Comparison of ENCODE assay signal across 27 cellular contexts in genomic region chr7:8159595-8159994, GRCh38.
"Had no signal": no experiment of that assay in that cellular context is flagged by ENCODE, and none has a peak within 500 bp of the region (broad histone marks: within the 10 kb centered on the region; RNA-seq: fewer than 3 reads in every experiment).

No MANE protein-coding gene starts in this region.

- H3K27me3 ChIP-seq: stomach, suprapubic skin, testis, thyroid gland, tibial artery, tibial nerve, transverse colon, upper lobe of left lung, upper lobe of right lung, uterus, vagina had no signal

- H3K4me3 ChIP-seq: stomach, suprapubic skin, testis, thoracic aorta, thyroid gland, tibial artery, tibial nerve, transverse colon, upper lobe of left lung, upper lobe of right lung, uterus, vagina had no signal

- FAIRE-seq: urothelium cell line had no signal

- H3K4me1 ChIP-seq: stomach, suprapubic skin, testis, tibial artery, tibial nerve, transverse colon, upper lobe of left lung, upper lobe of right lung, uterus, vagina had no signal

- H3K36me3 ChIP-seq: suprapubic skin, thoracic aorta, thyroid gland, tibial artery, tibial nerve, transverse colon, upper lobe of right lung, uterus, vagina had no signal

- ATAC-seq: stimulated activated effector memory CD8-positive, alpha-beta T cell treated with anti-CD3 and anti-CD28 coated beads, Interleukin-12 subunit alpha, Interleukin-12 subunit beta, amount 100 ng/mL, for 72 hours; stimulated activated memory B cell treated with anti-CD40 and anti-IgM and Interleukin-4, amounts not matched to agents 10 μg/mL and 1 μg/mL and 100 μg/mL, for 72 hours; stimulated activated naive B cell treated with anti-CD40 and anti-IgM and Interleukin-4, amounts not matched to agents 10 μg/mL and 1 μg/mL and 100 μg/mL, for 72 hours; stimulated activated naive CD8-positive, alpha-beta T cell treated with anti-CD3 and anti-CD28 coated beads, Interleukin-15, amount 100 ng/mL, for 72 hours; stimulated activated naive CD8-positive, alpha-beta T cell treated with anti-CD3 and anti-CD28 coated beads, Interleukin-15, Interleukin-2, amounts not matched to agents 100 U/mL and 50 U/mL, for 24 hours; upper lobe of right lung had no signal

- DNase-seq: stimulated activated CD4-positive, alpha-beta T cell treated with anti-CD3 and anti-CD28 coated beads, Interleukin-2, amount 100 ng/mL, for 48 hours; stimulated activated CD4-positive, alpha-beta T cell treated with anti-CD3 and anti-CD28 coated beads, Interleukin-4, amount 100 ng/mL, for 1 hour; stimulated activated CD4-positive, alpha-beta T cell treated with anti-CD3 and anti-CD28 coated beads, Interleukin-4, amount 100 ng/mL, for 24 hours; stimulated activated CD4-positive, alpha-beta T cell treated with anti-CD3 and anti-CD28 coated beads, Interleukin-4, amount 100 ng/mL, for 4 hours; stimulated activated CD8-positive, alpha-beta memory T cell treated with anti-CD3 and anti-CD28 coated beads, Interleukin-4, amount 100 ng/mL, for 48 hours; stimulated activated naive B cell treated with anti-CD40 and anti-IgM and Interleukin-4, amounts not matched to agents 10 μg/mL and 1 μg/mL and 100 μg/mL, for 72 hours; stimulated activated naive CD4-positive, alpha-beta T cell; stimulated activated naive CD4-positive, alpha-beta T cell treated with Interleukin-2 at 50 U/mL for 16 hours; stimulated activated naive CD8-positive, alpha-beta T cell treated with anti-CD3 and anti-CD28 coated beads, Interleukin-15, amount 100 ng/mL, for 72 hours; stimulated activated naive CD8-positive, alpha-beta T cell treated with anti-CD3 and anti-CD28 coated beads, Interleukin-15, Interleukin-2, amounts not matched to agents 100 U/mL and 50 U/mL, for 24 hours; stomach; substantia nigra; testis; thyroid gland; tibial artery; transverse colon; trophoblast cell; upper lobe of left lung; upper lobe of right lung; uterus had no signal

- H3K9me3 ChIP-seq: stomach, suprapubic skin, testis, thoracic aorta, thyroid gland, tibial artery, tibial nerve, transverse colon, upper lobe of left lung, upper lobe of right lung, uterus, vagina had no signal

- H3K27ac ChIP-seq: stomach, suprapubic skin, testis, thoracic aorta, thyroid gland, tibial artery, tibial nerve, transverse colon, upper lobe of left lung, upper lobe of right lung, uterus, vagina had no signal
